8 cellular contexts compared by ENCODE assay signal in the genomic region with DNA sequence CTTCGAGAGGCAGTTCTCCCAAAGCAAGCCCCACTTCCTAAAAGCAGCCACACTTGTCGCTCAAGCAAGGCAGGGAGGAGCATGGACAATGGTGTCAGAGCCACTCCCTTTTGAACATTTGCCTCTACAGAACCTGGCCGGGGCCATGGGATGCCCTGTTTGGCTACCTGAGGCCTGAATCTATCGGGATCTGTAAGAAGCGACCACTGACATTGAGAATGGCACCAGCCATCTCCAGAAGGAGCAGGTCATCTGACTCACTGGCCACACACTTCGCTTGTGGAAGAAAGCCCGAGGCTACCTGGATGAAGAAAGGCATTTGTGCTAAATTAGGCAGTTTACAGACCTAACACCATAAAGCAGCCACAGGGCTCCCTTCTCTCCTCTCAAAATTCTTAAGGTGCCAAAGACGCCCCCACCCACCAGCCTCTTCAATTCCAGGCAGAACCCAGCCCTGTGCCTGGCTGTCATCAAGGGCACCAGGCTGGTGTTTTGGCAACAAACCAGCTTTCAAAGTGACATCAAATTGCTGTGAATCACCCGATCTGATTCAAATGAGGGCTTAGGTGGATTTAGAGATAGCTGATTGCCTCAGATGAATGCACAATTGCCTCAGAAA.
DNase-seq lines count a peak whose midpoint lies in the region; ATAC-seq and TF ChIP-seq lines count a peak whose summit lies in the region.

No MANE protein-coding gene starts in this region.

- in situ Hi-C loops in transverse colon (cut with MboI; ENCODE audit: low pct_ligation_motif_present in 1 of 4, low pct_unique_long_range_greater_than_20kb in 1 of 4, low sequenced_read_pairs in 3 of 4) = no loop called here

- TF ChIP-seq POLR2A in heart left ventricle (IDR thresholded peaks at IDR 0.05) (no peak), transverse colon (IDR thresholded peaks at IDR 0.05) (no peak)

- DNase-seq in heart left ventricle (no peak), cardiac septum (ENCODE audit: low spot score) (no peak), RPMI7951 (ENCODE audit: low read depth) (peak; percentile 63), transverse colon (peak; percentile 69), NCI-H526 treated with DMSO at 0.1 percent for 48 hours (lab: John Stamatoyannopoulos, UW) (no peak), posterior vena cava (ENCODE audit: low spot score) (no peak), GM10248 (ENCODE audit: extremely low spot score) (no peak)

- no peaks in the 10 kb centered on the region for H3K27me3 ChIP-seq in heart left ventricle
- no peaks in the 10 kb centered on the region for H3K27me3 ChIP-seq in layer of hippocampus (ENCODE audit: control insufficient read depth, insufficient read depth, low read length)
- H3K27me3 ChIP-seq in transverse colon = no peaks in the 10 kb centered on the region

- H3K4me1 ChIP-seq in heart left ventricle (peaks cover 0 to 78% (median 51%) of the 10 kb centered on the region in 12 donors), transverse colon (peaks cover 49 to 81% (median 62%) of the 10 kb centered on the region in 4 donors)

- TF ChIP-seq CTCF in heart left ventricle (IDR thresholded peaks at IDR 0.05) (no peak), transverse colon (IDR thresholded peaks at IDR 0.05) (no peak), GM10248 (IDR thresholded peaks at IDR 0.05; ENCODE audit: control extremely low read depth, extremely low read depth, low read depth, missing control alignments) (no peak)

- H3K4me3 ChIP-seq in heart left ventricle (no peak overlapping the region), transverse colon (no peak overlapping the region)

- H3K36me3 ChIP-seq in heart left ventricle = no peaks in the 10 kb centered on the region
- H3K36me3 ChIP-seq in transverse colon = no peaks in the 10 kb centered on the region

- ATAC-seq in heart left ventricle = no peak

- H3K27ac ChIP-seq in heart left ventricle (peak overlapping the region; percentile 66 to 91 (median 85)), layer of hippocampus (ENCODE audit: low read depth, low read length) (peak overlapping the region; percentile 52), transverse colon (peak overlapping the region; percentile 89 to 93 (median 92))

- intact Hi-C loops in heart left ventricle (cut with DNase I) (loop anchor here in 9 of 10 donors (5.0 to 10.0 kb wide), 11 partner anchors 77 to 176 kb away; a partner anchor contains a TSS), cardiac septum (cut with DNase I) (loop anchor here (5.0 kb wide), 1 partner anchor 177 kb away; no protein-coding TSS in a partner anchor), transverse colon (cut with DNase I; ENCODE audit: low total_unique reads) (no loop called here), posterior vena cava (cut with DNase I) (loop anchor here in 1 of 2 donors (10.0 kb wide), 1 partner anchor 156 kb away; no protein-coding TSS in a partner anchor)

- TF ChIP-seq EP300 in transverse colon (IDR thresholded peaks at IDR 0.05; ENCODE audit: low read depth) = no peak

- H3K9me3 ChIP-seq in heart left ventricle (no peaks in the 10 kb centered on the region), transverse colon (no peaks in the 10 kb centered on the region)

- POLR2A ChIA-PET in GM10248 (lab: Yijun Ruan, JAX) = no interaction called here

- 71 to 77% (median 72%) methylated on average over 8 to 9 of the region's 9 CpGs for WGBS in heart left ventricle, 4 donors
- WGBS in transverse colon (ENCODE audit: low coverage in 1 of 2), 2 donors = 53% methylated on average over 9 of the region's 9 CpGs; no CpG with 5 or more reads in 1 of the 2 donors

- CTCF ChIA-PET in GM10248 (lab: Yijun Ruan, JAX) = no interaction called here

Comparison
In these comparisons a context has a peak if more than half of its experiments do, and no peak if none do; other contexts are left out.
1. DNase-seq: peak in RPMI7951 (single experiment) and transverse colon (single experiment); none in heart left ventricle (0 of 5), cardiac septum (single experiment), NCI-H526 treated with DMSO at 0.1 percent for 48 hours (single experiment), posterior vena cava (single experiment) and GM10248 (single experiment).
2. Peak in every context shown above with its lines, with median percentiles within 50 percentile points of each other: H3K27ac ChIP-seq.